8 cellular contexts compared by ENCODE assay signal in the genomic region with DNA sequence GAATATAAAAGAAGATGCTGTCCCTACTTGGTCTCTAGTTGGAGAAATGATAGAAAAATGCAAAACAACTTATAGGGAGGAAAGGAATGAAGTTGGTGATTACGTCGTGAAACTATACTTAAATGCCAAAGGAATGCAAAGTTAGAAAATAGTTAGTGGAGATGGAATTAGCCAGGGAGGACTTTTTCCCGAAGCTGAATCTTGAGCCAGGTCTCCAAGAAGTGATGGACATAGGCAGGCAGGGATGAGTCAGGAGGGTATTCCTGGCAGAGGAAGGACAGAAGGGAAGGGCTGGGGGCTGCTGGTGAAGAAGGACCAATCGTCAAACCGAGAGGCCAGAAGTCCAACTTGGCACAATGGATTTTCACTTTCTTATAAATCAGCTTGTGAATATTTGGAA. TPM values are rescaled to one million over a fixed set of nuclear protein-coding genes. Genes with fewer than 3 reads are reported as not detected.
DNase-seq lines count a peak whose midpoint lies in the region; ATAC-seq and TF ChIP-seq lines count a peak whose summit lies in the region.

No MANE protein-coding gene starts in this region.

- peaks cover 33 to 71% (median 55%) of the 10 kb centered on the region in 4 donors for H3K4me1 Mint-ChIP-seq in CD4-positive, alpha-beta memory T cell
- peaks cover 17% of the 10 kb centered on the region for H3K4me1 Mint-ChIP-seq in endodermal cell

- no peak overlapping the region for H3K4ac ChIP-seq in neuronal stem cell (ENCODE audit: low read length)

- H2AFZ ChIP-seq in neuronal stem cell (ENCODE audit: low read length) = no peak overlapping the region

- no peak overlapping the region for H3K23ac ChIP-seq in neuronal stem cell (ENCODE audit: low read depth, low read length, poor library complexity)

- H3K4me1 ChIP-seq in CD4-positive, alpha-beta memory T cell (ENCODE audit: insufficient read depth, low read length) = peaks cover 57% of the 10 kb centered on the region
- H3K4me1 ChIP-seq in NT2/D1 (ENCODE audit: insufficient read depth, insufficient read length) = peaks cover 3% of the 10 kb centered on the region
- H3K4me1 ChIP-seq in endodermal cell (ENCODE audit: control insufficient read depth, insufficient read depth, low read length) = peaks cover 2% of the 10 kb centered on the region
- H3K4me1 ChIP-seq in neuronal stem cell (ENCODE audit: control insufficient read depth in 2 of 2, insufficient read depth in 1 of 2, low read depth in 1 of 2, low read length in 2 of 2) = peaks cover 5% of the 10 kb centered on the region in 2 donors

- H3K4me3 ChIP-seq in CD4-positive, alpha-beta memory T cell (ENCODE audit: low read length in 2 of 2) = peak overlapping the region; percentile 10 to 77
- H3K4me3 ChIP-seq in NT2/D1 (ENCODE audit: insufficient read length, low read depth) (peak overlapping the region; percentile 77), endodermal cell (ENCODE audit: low read length) (peak overlapping the region; percentile 89), neuronal stem cell (ENCODE audit: low read length in 2 of 2) (peak overlapping the region in 1 of 2 donors; percentile 91)

- H3K27ac Mint-ChIP-seq in CD4-positive, alpha-beta memory T cell = peak overlapping the region in 6 of 7 donors; percentile 79 to 93 (median 88)
- H3K27ac Mint-ChIP-seq in endodermal cell = no peak overlapping the region

- H3K14ac ChIP-seq in neuronal stem cell (ENCODE audit: low read length) = no peak overlapping the region

- intact Hi-C loops in CD4-positive, alpha-beta memory T cell (cut with micrococcal nuclease) = loop anchor here (1.0 to 5.0 kb wide), 5 partner anchors 36 to 740 kb away; partner anchors contain the start of genes COG8, NIP7, SMPD3 and TANGO6

- POLR2A ChIA-PET in CD4-positive, alpha-beta memory T cell (lab: Charles Lee; ENCODE audit: partially characterized antibody) = interaction anchor here (1.1 to 3.3 kb wide), 6 partner anchors 9 to 122 kb away, joined by 3 to 28 read pairs (median 8); partner anchors contain the start of genes CHTF8, UTP4 and VPS4A
- POLR2A ChIA-PET in GM10248 (lab: Yijun Ruan, JAX) = no interaction called here

- no peaks in the 10 kb centered on the region for H3K36me3 ChIP-seq in CD4-positive, alpha-beta memory T cell (ENCODE audit: insufficient read depth, low read length)
- H3K36me3 ChIP-seq in NT2/D1 (ENCODE audit: insufficient read depth, insufficient read length, low read length) = peaks cover 2% of the 10 kb centered on the region
- H3K36me3 ChIP-seq in endodermal cell (ENCODE audit: control insufficient read depth, insufficient read depth, low read length) = no peaks in the 10 kb centered on the region
- H3K36me3 ChIP-seq in neuronal stem cell (replicated peaks in 1 of 2; ENCODE audit: control insufficient read depth in 2 of 2, insufficient read depth in 2 of 2, low read length in 2 of 2) = peaks cover 0 to 12% of the 10 kb centered on the region in 2 donors

- no peaks in the 10 kb centered on the region for H3K9me3 Mint-ChIP-seq in CD4-positive, alpha-beta memory T cell
- H3K9me3 Mint-ChIP-seq in endodermal cell = no peaks in the 10 kb centered on the region

- no peak for ATAC-seq in GM18517 (IDR thresholded peaks at IDR 0.05; ENCODE audit: unreplicated experiment)

- no peak overlapping the region for H2BK12ac ChIP-seq in neuronal stem cell (ENCODE audit: low read length)

- H3K4me3 Mint-ChIP-seq in CD4-positive, alpha-beta memory T cell = peak overlapping the region; percentile 89 to 95 (median 92)
- H3K4me3 Mint-ChIP-seq in endodermal cell = peak overlapping the region; percentile 81

- H3K9ac ChIP-seq in NT2/D1 (ENCODE audit: insufficient read length, low read depth) (peak overlapping the region; percentile 97), endodermal cell (ENCODE audit: extremely low read depth, low read length, poor library complexity, severe bottlenecking) (no peak overlapping the region), neuronal stem cell (ENCODE audit: low read depth, low read length, poor library complexity) (no peak overlapping the region)

- no peak overlapping the region for H2BK15ac ChIP-seq in neuronal stem cell (ENCODE audit: low read length)

- H2BK120ac ChIP-seq in neuronal stem cell (ENCODE audit: low read depth, low read length) = no peak overlapping the region

- no peak for DNase-seq in CD4-positive, alpha-beta memory T cell
- DNase-seq in NT2/D1 (ENCODE audit: low read depth, low spot score) (peak; percentile 8), endodermal cell (no peak), neuronal stem cell (ENCODE audit: low spot score) (no peak), middle frontal gyrus (ENCODE audit: extremely low spot score, low spot score) (no peak), NCI-H2171 treated with DMSO at 0.1 percent for 48 hours (lab: John Stamatoyannopoulos, UW) (no peak), GM10248 (ENCODE audit: extremely low spot score) (no peak)

- no peaks in the 10 kb centered on the region for H3K9me3 ChIP-seq in CD4-positive, alpha-beta memory T cell (ENCODE audit: control insufficient read depth in 1 of 2, low read length in 2 of 2)
- H3K9me3 ChIP-seq in NT2/D1 (ENCODE audit: insufficient read depth, low read length) = no peaks in the 10 kb centered on the region
- no peaks in the 10 kb centered on the region for H3K9me3 ChIP-seq in endodermal cell (ENCODE audit: control insufficient read depth, low read length)
- H3K9me3 ChIP-seq in neuronal stem cell (replicated peaks in 1 of 2; ENCODE audit: control insufficient read depth in 2 of 2, insufficient read depth in 1 of 2, low read depth in 1 of 2, low read length in 2 of 2) = no peaks in the 10 kb centered on the region

- no peak overlapping the region for H3K27ac ChIP-seq in CD4-positive, alpha-beta memory T cell (ENCODE audit: low read depth, low read length)
- no peak overlapping the region for H3K27ac ChIP-seq in endodermal cell (ENCODE audit: low read depth, low read length)
- no peak overlapping the region for H3K27ac ChIP-seq in neuronal stem cell (replicated peaks; ENCODE audit: low read length)

- H3K27me3 ChIP-seq in CD4-positive, alpha-beta memory T cell (ENCODE audit: insufficient read depth, low read length) = no peaks in the 10 kb centered on the region
- no peaks in the 10 kb centered on the region for H3K27me3 ChIP-seq in NT2/D1 (ENCODE audit: insufficient read depth, insufficient read length)
- no peaks in the 10 kb centered on the region for H3K27me3 ChIP-seq in endodermal cell (ENCODE audit: control insufficient read depth, insufficient read depth, low read length, poor library complexity, severe bottlenecking)
- no peaks in the 10 kb centered on the region for H3K27me3 ChIP-seq in neuronal stem cell (ENCODE audit: control insufficient read depth in 3 of 3, insufficient read depth in 3 of 3, low read depth in 1 of 3, low read length in 3 of 3)

- H4K91ac ChIP-seq in neuronal stem cell (ENCODE audit: low read depth, low read length, poor library complexity) = no peak overlapping the region

- no peak overlapping the region for H2BK5ac ChIP-seq in neuronal stem cell (ENCODE audit: low read length)

- 45 to 48% methylated on average over 4 to 5 of the region's 5 CpGs for WGBS in endodermal cell (ENCODE audit: insufficient coverage in 1 of 2, insufficient read length in 1 of 2), 2 experiments
- WGBS in neuronal stem cell (ENCODE audit: extremely low coverage in 2 of 2, insufficient read length in 2 of 2, insufficient replicate concordance in 1 of 2), 2 donors = 100% methylated on average over 2 of the region's 5 CpGs

- peaks cover 0 to 2% of the 10 kb centered on the region in 2 donors for H3K27me3 Mint-ChIP-seq in CD4-positive, alpha-beta memory T cell
- no peaks in the 10 kb centered on the region for H3K27me3 Mint-ChIP-seq in endodermal cell (ENCODE audit: insufficient read depth)

- no peak overlapping the region for H3K18ac ChIP-seq in neuronal stem cell (ENCODE audit: low read length)

- H3K4me2 ChIP-seq in neuronal stem cell (ENCODE audit: insufficient read depth, low read length, poor library complexity, severe bottlenecking) = peak overlapping the region; percentile 84

- H3K36me3 Mint-ChIP-seq in CD4-positive, alpha-beta memory T cell = peaks cover 8 to 11% of the 10 kb centered on the region in 2 donors
- peaks cover 5% of the 10 kb centered on the region for H3K36me3 Mint-ChIP-seq in endodermal cell (ENCODE audit: low read depth)

- no peak overlapping the region for H4K8ac ChIP-seq in neuronal stem cell (ENCODE audit: low read depth, low read length)

- CTCF ChIA-PET in CD4-positive, alpha-beta memory T cell (lab: Charles Lee; ENCODE audit: partially characterized antibody) = interaction anchor here (0.6 to 2.9 kb wide), 7 partner anchors 23 to 121 kb away, joined by 3 to 10 read pairs (median 8); partner anchors contain the start of gene UTP4
- CTCF ChIA-PET in GM10248 (lab: Yijun Ruan, JAX) = interaction anchor here (1.3 to 1.4 kb wide), 2 partner anchors 36 to 39 kb away, joined by 3 to 5 read pairs; no protein-coding TSS in a partner anchor

- TF ChIP-seq CTCF in endodermal cell (conservative IDR thresholded peaks at IDR 0.05) (no peak), GM10248 (IDR thresholded peaks at IDR 0.05; ENCODE audit: control extremely low read depth, extremely low read depth, low read depth, missing control alignments) (no peak)

- H2AK5ac ChIP-seq in neuronal stem cell (ENCODE audit: low read depth, low read length) = no peak overlapping the region

- H3K79me1 ChIP-seq in neuronal stem cell (ENCODE audit: low read depth, low read length) = peaks cover 1% of the 10 kb centered on the region

RNA-seq across cellular contexts. Expression of gene SNTB2, which starts 1.8 kb away (rescaled TPM):
- total RNA-seq in CD4-positive, alpha-beta memory T cell = 10 to 100 TPM; 15.4 to 21.2 TPM
- 10 to 100 TPM in 1 of 2 donors, 1 to 10 TPM in 1; 4.5 to 19.1 TPM for polyA plus RNA-seq in CD4-positive, alpha-beta memory T cell
- total RNA-seq in endodermal cell = 10 to 100 TPM; 15.4 to 24.1 TPM
- polyA plus RNA-seq in endodermal cell (2013, experiment 1 of 2) = 12.3 TPM
- polyA plus RNA-seq in endodermal cell (2013, experiment 2 of 2) = 10.8 TPM
- polyA plus RNA-seq in neuronal stem cell (2013, experiment 1 of 2) = 8.1 TPM
- polyA plus RNA-seq in neuronal stem cell (2013, experiment 2 of 2) = 8.8 TPM

RNA-seq across cellular contexts. Expression of gene UTP4, which starts 56.3 kb away (rescaled TPM):
- total RNA-seq in CD4-positive, alpha-beta memory T cell = 10 to 100 TPM; 36.9 to 37.0 TPM
- 10 to 100 TPM; 64.8 to 96.5 TPM for polyA plus RNA-seq in CD4-positive, alpha-beta memory T cell
- total RNA-seq in endodermal cell = 10 to 100 TPM; 44.1 to 45.3 TPM
- polyA plus RNA-seq in endodermal cell (2013, experiment 1 of 2) = 43.1 TPM
- 37.3 TPM for polyA plus RNA-seq in endodermal cell (2013, experiment 2 of 2)
- polyA plus RNA-seq in neuronal stem cell (2013, experiment 1 of 2) = 23.3 TPM
- 24.2 TPM for polyA plus RNA-seq in neuronal stem cell (2013, experiment 2 of 2)

RNA-seq across cellular contexts. Expression of gene CHTF8, which starts 56.3 kb away (rescaled TPM):
- 100 to 1,000 TPM; 141 TPM for total RNA-seq in CD4-positive, alpha-beta memory T cell
- 100 to 1,000 TPM; 160 to 231 TPM for polyA plus RNA-seq in CD4-positive, alpha-beta memory T cell
- total RNA-seq in endodermal cell = 100 to 1,000 TPM; 105 to 142 TPM
- 122 TPM for polyA plus RNA-seq in endodermal cell (2013, experiment 1 of 2)
- 111 TPM for polyA plus RNA-seq in endodermal cell (2013, experiment 2 of 2)
- polyA plus RNA-seq in neuronal stem cell (2013, experiment 1 of 2) = 95.4 TPM
- polyA plus RNA-seq in neuronal stem cell (2013, experiment 2 of 2) = 91.8 TPM
